ENCODE assay signal across 14 cellular contexts in genomic region chr14:39641224-39641623, GRCh38.
DNase-seq lines count a peak whose midpoint lies in the region; ATAC-seq, FAIRE-seq and TF ChIP-seq lines count a peak whose summit lies in the region.
"Had no signal": no experiment of that assay in that cellular context is flagged by ENCODE, and none has a peak within 500 bp of the region (broad histone marks: within the 10 kb centered on the region; RNA-seq: fewer than 3 reads in every experiment).

No MANE protein-coding gene starts in this region.

- H3K27ac ChIP-seq in GM12878 (ENCODE audit: control insufficient read depth, insufficient read depth) (no peak overlapping the region), suprapubic skin (no peak overlapping the region)
- H3K27ac ChIP-seq: adrenal gland, coronary artery, neutrophil, testis had no signal

- no peak for TF ChIP-seq RAD21 in GM12878 (IDR thresholded peaks at IDR 0.05; ENCODE audit: insufficient read depth, low read depth, low read length)

- peak; percentile 29 for FAIRE-seq in GM18507 (lab: Jason Lieb, UNC)
- FAIRE-seq in GM12878 (lab: Jason Lieb, UNC): no peak

- H3K79me2 ChIP-seq in GM12878 (ENCODE audit: control insufficient read depth, insufficient read depth, low read length): no peaks in the 10 kb centered on the region

- H2AFZ ChIP-seq in GM12878 (ENCODE audit: control insufficient read depth, low read depth, low read length): no peak overlapping the region

- H3K4me2 ChIP-seq in GM12878 (ENCODE audit: control insufficient read depth, insufficient read depth): no peak overlapping the region

- H4K20me1 ChIP-seq in GM12878 (ENCODE audit: control insufficient read depth, insufficient read depth): no peaks in the 10 kb centered on the region

- no peaks in the 10 kb centered on the region for H3K4me1 ChIP-seq in GM12878 (ENCODE audit: control insufficient read depth, insufficient read depth, low read length)
- no peaks in the 10 kb centered on the region for H3K4me1 ChIP-seq in suprapubic skin
- H3K4me1 ChIP-seq: adrenal gland, testis had no signal

- no peak for TF ChIP-seq EP300 in GM12878 (IDR thresholded peaks at IDR 0.05; ENCODE audit: borderline replicate concordance in 1 of 2, control insufficient read depth in 1 of 2, low read depth in 2 of 2, low read length in 2 of 2)
- no peak for TF ChIP-seq EP300 in suprapubic skin (IDR thresholded peaks at IDR 0.05)

- intact Hi-C loops in GM12878 (cut with micrococcal nuclease; ENCODE audit: unreplicated experiment): no loop called here

- TF ChIP-seq CTCF in GM12878 (IDR thresholded peaks at IDR 0.05 in 2 of 3, conservative IDR thresholded peaks at IDR 0.05 in 1 of 3; ENCODE audit: control insufficient read depth in 2 of 3, extremely low read depth in 1 of 3, insufficient read depth in 1 of 3, low read depth in 3 of 3, low read length in 3 of 3): no peak
- TF ChIP-seq CTCF in suprapubic skin (IDR thresholded peaks at IDR 0.05): no peak

- H3K4me3 ChIP-seq in GM12878 (no peak overlapping the region), suprapubic skin (no peak overlapping the region)
- H3K4me3 ChIP-seq: adrenal gland, coronary artery, testis had no signal

- 0% methylated on average over 1 of the region's 1 CpG for WGBS in GM12878 (ENCODE audit: insufficient coverage, insufficient replicate concordance, low lambda C conversion rate, missing lambda C conversion rate)
- 90% methylated on average over 1 of the region's 1 CpG for WGBS in suprapubic skin

- POLR2A ChIA-PET in GM12878 (lab: Charles Lee): no interaction called here

- RAD21 ChIA-PET in GM12878 (lab: Charles Lee; ENCODE audit: unreplicated experiment): no interaction called here

- H3K9me3 ChIP-seq in GM12878 (replicated peaks; ENCODE audit: control insufficient read depth, insufficient read depth, low read length) (no peaks in the 10 kb centered on the region), suprapubic skin (peaks cover 6% of the 10 kb centered on the region)
- H3K9me3 ChIP-seq: adrenal gland, neutrophil, testis had no signal

- DNase-seq in GM18507 (ENCODE audit: extremely low spot score, insufficient read length, low read depth) (no peak), GM12878 (ENCODE audit: low read depth, low spot score) (no peak), cerebellar nuclear complex (lab: John Stamatoyannopoulos, UW) (no peak), NCI-H128 (lab: John Stamatoyannopoulos, UW; ENCODE audit: unreplicated experiment) (no peak), suprapubic skin (ENCODE audit: low spot score in 2 of 2) (no peak)
- DNase-seq: adrenal gland, COR-L47, MV-4-11, PC-3, testis had no signal

- no peaks in the 10 kb centered on the region for H3K36me3 ChIP-seq in GM12878 (ENCODE audit: control insufficient read depth in 2 of 2, insufficient read depth in 2 of 2, low read length in 1 of 2)
- H3K36me3 ChIP-seq in suprapubic skin: no peaks in the 10 kb centered on the region
- H3K36me3 ChIP-seq: adrenal gland, neutrophil had no signal

- SMC1A ChIA-PET in GM12878 (lab: Charles Lee; ENCODE audit: uncharacterized antibody, unreplicated experiment): no interaction called here

- in situ Hi-C loops in GM12878 (cut with MboI): no loop called here

- no peaks in the 10 kb centered on the region for H3K27me3 ChIP-seq in GM12878 (replicated peaks in 1 of 2; ENCODE audit: control insufficient read depth in 2 of 2, insufficient read depth in 2 of 2, low read length in 1 of 2)
- H3K27me3 ChIP-seq in suprapubic skin: no peaks in the 10 kb centered on the region
- H3K27me3 ChIP-seq: adrenal gland, neutrophil, testis had no signal

- H3K9ac ChIP-seq in GM12878 (ENCODE audit: control insufficient read depth, insufficient read depth, low read length): no peak overlapping the region

- CTCF ChIA-PET in GM12878 (lab: Yijun Ruan, JAX): no interaction called here

- TF ChIP-seq POLR2A in GM12878 (IDR thresholded peaks at IDR 0.05; ENCODE audit: low read depth, low read length) (no peak), suprapubic skin (IDR thresholded peaks at IDR 0.05) (no peak)

- BruUV-seq in GM12878 (replicated peaks; lab: Mats Ljungman, UMichigan): no TSS peak

- ATAC-seq in GM19372 (IDR thresholded peaks at IDR 0.05; ENCODE audit: low read depth, unreplicated experiment) (peak; percentile 74), HG03175 (IDR thresholded peaks at IDR 0.05; ENCODE audit: unreplicated experiment) (peak; percentile 78), GM12878 (peak; percentile 83)
- ATAC-seq: PC-3 had no signal

TF ChIP-seq in GM12878, 131 proteins besides CTCF, POLR2A, EP300 and RAD21:
- 0 out of 2 replicates have a peak, but pooled peaks have one; percentile 30 for TF ChIP-seq FOXM1 (IDR thresholded peaks at IDR 0.05; ENCODE audit: low read depth, low read length)
- no peak for TF ChIP-seq YBX1 (IDR thresholded peaks at IDR 0.05)
- no peak for TF ChIP-seq MEF2A (IDR thresholded peaks at IDR 0.05; ENCODE audit: insufficient read depth, low read depth, low read length)
- peak; percentile 60; the same call in 1 of the 2 replicates for TF ChIP-seq RUNX3 (IDR thresholded peaks at IDR 0.05; ENCODE audit: low read length)
- TF ChIP-seq NFIC (IDR thresholded peaks at IDR 0.05; ENCODE audit: low read depth, low read length): peak; percentile 48; the same call in 1 of the 2 replicates
- peak; percentile 89 for TF ChIP-seq TCF7 (IDR thresholded peaks at IDR 0.05; ENCODE audit: borderline replicate concordance)
